In genomic region chrX:49270249-49270921, GRCh38 we compare ENCODE assay signal across 1 cellular context.
TF ChIP-seq lines count a peak whose summit lies in the region.

No MANE protein-coding gene starts in this region.

TF ChIP-seq in K562, 482 proteins besides CTCF, POLR2A, EP300 and RAD21:
- peak; percentile 64 for TF ChIP-seq MAX (CRISPR knock-in tag; IDR thresholded peaks at IDR 0.05)
- TF ChIP-seq, protein P1, sequence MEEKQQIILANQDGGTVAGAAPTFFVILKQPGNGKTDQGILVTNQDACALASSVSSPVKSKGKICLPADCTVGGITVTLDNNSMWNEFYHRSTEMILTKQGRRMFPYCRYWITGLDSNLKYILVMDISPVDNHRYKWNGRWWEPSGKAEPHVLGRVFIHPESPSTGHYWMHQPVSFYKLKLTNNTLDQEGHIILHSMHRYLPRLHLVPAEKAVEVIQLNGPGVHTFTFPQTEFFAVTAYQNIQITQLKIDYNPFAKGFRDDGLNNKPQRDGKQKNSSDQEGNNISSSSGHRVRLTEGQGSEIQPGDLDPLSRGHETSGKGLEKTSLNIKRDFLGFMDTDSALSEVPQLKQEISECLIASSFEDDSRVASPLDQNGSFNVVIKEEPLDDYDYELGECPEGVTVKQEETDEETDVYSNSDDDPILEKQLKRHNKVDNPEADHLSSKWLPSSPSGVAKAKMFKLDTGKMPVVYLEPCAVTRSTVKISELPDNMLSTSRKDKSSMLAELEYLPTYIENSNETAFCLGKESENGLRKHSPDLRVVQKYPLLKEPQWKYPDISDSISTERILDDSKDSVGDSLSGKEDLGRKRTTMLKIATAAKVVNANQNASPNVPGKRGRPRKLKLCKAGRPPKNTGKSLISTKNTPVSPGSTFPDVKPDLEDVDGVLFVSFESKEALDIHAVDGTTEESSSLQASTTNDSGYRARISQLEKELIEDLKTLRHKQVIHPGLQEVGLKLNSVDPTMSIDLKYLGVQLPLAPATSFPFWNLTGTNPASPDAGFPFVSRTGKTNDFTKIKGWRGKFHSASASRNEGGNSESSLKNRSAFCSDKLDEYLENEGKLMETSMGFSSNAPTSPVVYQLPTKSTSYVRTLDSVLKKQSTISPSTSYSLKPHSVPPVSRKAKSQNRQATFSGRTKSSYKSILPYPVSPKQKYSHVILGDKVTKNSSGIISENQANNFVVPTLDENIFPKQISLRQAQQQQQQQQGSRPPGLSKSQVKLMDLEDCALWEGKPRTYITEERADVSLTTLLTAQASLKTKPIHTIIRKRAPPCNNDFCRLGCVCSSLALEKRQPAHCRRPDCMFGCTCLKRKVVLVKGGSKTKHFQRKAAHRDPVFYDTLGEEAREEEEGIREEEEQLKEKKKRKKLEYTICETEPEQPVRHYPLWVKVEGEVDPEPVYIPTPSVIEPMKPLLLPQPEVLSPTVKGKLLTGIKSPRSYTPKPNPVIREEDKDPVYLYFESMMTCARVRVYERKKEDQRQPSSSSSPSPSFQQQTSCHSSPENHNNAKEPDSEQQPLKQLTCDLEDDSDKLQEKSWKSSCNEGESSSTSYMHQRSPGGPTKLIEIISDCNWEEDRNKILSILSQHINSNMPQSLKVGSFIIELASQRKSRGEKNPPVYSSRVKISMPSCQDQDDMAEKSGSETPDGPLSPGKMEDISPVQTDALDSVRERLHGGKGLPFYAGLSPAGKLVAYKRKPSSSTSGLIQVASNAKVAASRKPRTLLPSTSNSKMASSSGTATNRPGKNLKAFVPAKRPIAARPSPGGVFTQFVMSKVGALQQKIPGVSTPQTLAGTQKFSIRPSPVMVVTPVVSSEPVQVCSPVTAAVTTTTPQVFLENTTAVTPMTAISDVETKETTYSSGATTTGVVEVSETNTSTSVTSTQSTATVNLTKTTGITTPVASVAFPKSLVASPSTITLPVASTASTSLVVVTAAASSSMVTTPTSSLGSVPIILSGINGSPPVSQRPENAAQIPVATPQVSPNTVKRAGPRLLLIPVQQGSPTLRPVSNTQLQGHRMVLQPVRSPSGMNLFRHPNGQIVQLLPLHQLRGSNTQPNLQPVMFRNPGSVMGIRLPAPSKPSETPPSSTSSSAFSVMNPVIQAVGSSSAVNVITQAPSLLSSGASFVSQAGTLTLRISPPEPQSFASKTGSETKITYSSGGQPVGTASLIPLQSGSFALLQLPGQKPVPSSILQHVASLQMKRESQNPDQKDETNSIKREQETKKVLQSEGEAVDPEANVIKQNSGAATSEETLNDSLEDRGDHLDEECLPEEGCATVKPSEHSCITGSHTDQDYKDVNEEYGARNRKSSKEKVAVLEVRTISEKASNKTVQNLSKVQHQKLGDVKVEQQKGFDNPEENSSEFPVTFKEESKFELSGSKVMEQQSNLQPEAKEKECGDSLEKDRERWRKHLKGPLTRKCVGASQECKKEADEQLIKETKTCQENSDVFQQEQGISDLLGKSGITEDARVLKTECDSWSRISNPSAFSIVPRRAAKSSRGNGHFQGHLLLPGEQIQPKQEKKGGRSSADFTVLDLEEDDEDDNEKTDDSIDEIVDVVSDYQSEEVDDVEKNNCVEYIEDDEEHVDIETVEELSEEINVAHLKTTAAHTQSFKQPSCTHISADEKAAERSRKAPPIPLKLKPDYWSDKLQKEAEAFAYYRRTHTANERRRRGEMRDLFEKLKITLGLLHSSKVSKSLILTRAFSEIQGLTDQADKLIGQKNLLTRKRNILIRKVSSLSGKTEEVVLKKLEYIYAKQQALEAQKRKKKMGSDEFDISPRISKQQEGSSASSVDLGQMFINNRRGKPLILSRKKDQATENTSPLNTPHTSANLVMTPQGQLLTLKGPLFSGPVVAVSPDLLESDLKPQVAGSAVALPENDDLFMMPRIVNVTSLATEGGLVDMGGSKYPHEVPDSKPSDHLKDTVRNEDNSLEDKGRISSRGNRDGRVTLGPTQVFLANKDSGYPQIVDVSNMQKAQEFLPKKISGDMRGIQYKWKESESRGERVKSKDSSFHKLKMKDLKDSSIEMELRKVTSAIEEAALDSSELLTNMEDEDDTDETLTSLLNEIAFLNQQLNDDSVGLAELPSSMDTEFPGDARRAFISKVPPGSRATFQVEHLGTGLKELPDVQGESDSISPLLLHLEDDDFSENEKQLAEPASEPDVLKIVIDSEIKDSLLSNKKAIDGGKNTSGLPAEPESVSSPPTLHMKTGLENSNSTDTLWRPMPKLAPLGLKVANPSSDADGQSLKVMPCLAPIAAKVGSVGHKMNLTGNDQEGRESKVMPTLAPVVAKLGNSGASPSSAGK (IDR thresholded peaks at IDR 0.05), result peak; percentile 85
- peak; percentile 71 for TF ChIP-seq RBFOX2 (IDR thresholded peaks at IDR 0.05; ENCODE audit: low read depth, low read length)
- peak; percentile 4 for TF ChIP-seq KDM5B (IDR thresholded peaks at IDR 0.05; ENCODE audit: insufficient replicate concordance, low read depth, low read length)
- peak; percentile 72 to 85 for TF ChIP-seq E2F6 (IDR thresholded peaks at IDR 0.05; ENCODE audit: borderline replicate concordance in 1 of 2, extremely low read depth in 1 of 2, insufficient read depth in 1 of 2, insufficient read length in 1 of 2, low read depth in 1 of 2, low read length in 1 of 2, poor library complexity in 1 of 2, severe bottlenecking in 1 of 2)
- peak; percentile 84 for TF ChIP-seq L3MBTL2 (IDR thresholded peaks at IDR 0.05)
- TF ChIP-seq NCOA4 (IDR thresholded peaks at IDR 0.05; ENCODE audit: partially characterized antibody), result no peak
- 0 out of 2 replicates have a peak, but pooled peaks have one; percentile 30 for TF ChIP-seq ZBTB33 (CRISPR knock-in tag; IDR thresholded peaks at IDR 0.05)
- TF ChIP-seq DACH1 (IDR thresholded peaks at IDR 0.05; ENCODE audit: partially characterized antibody), result no peak
